ENCODE assay signal across 9 cellular contexts in genomic region chr14:59254146-59254910, GRCh38.
DNase-seq lines count a peak whose midpoint lies in the region; ATAC-seq, FAIRE-seq and TF ChIP-seq lines count a peak whose summit lies in the region.
"Had no signal": no experiment of that assay in that cellular context is flagged by ENCODE, and none has a peak within 500 bp of the region (broad histone marks: within the 10 kb centered on the region; RNA-seq: fewer than 3 reads in every experiment).

No MANE protein-coding gene starts in this region.

- DNase-seq in Daoy (ENCODE audit: low read depth) (peak; percentile 78), NCI-H446 treated with DMSO at 0.1 percent for 48 hours (lab: John Stamatoyannopoulos, UW) (peak; percentile 37), erythroblast (lab: John Stamatoyannopoulos, UW) (peak; percentile 2 to 10), pancreas (peak in 4 of 6 donors; percentile 59 to 83 (median 68)), immature natural killer cell (no peak)
- no peak for DNase-seq in activated naive CD4-positive, alpha-beta T cell treated with Interleukin-2 at 50 U/mL for 16 hours
- DNase-seq: activated naive CD8-positive, alpha-beta T cell treated with anti-CD3 and anti-CD28 coated beads, Interleukin-2, amount 10 ng/mL, durations not matched to agents 7 days and 5 days had no signal

- peaks cover 0 to 2% of the 10 kb centered on the region in 2 donors for H3K4me1 Mint-ChIP-seq in immature natural killer cell

- WGBS in pancreas, 2 donors = 15 to 17% methylated on average over 7 of the region's 7 CpGs

- H3K27ac Mint-ChIP-seq in immature natural killer cell = no peak overlapping the region
- H3K27ac Mint-ChIP-seq: activated naive CD8-positive, alpha-beta T cell treated with anti-CD3 and anti-CD28 coated beads, Interleukin-2, amount 10 ng/mL, durations not matched to agents 7 days and 5 days had no signal

- H3K9me3 Mint-ChIP-seq in immature natural killer cell = no peaks in the 10 kb centered on the region
- H3K9me3 Mint-ChIP-seq: activated naive CD8-positive, alpha-beta T cell treated with anti-CD3 and anti-CD28 coated beads, Interleukin-2, amount 10 ng/mL, durations not matched to agents 7 days and 5 days had no signal

- H3K27me3 ChIP-seq in pancreas = no peaks in the 10 kb centered on the region

- peaks cover 0 to 24% (median 13%) of the 10 kb centered on the region in 3 donors for H3K4me1 ChIP-seq in pancreas

- peak overlapping the region; percentile 24 to 78 (median 64) for H3K27ac ChIP-seq in pancreas

- peak; percentile 75 for FAIRE-seq in pancreas (lab: Jason Lieb, UNC)

- intact Hi-C loops in pancreas (cut with DNase I) = no loop called here

- no peak for TF ChIP-seq CTCF in pancreas (IDR thresholded peaks at IDR 0.05)

- H3K4me3 ChIP-seq in pancreas = no peak overlapping the region

- no peak overlapping the region for H3K4me3 Mint-ChIP-seq in immature natural killer cell
- H3K4me3 Mint-ChIP-seq: activated naive CD8-positive, alpha-beta T cell treated with anti-CD3 and anti-CD28 coated beads, Interleukin-2, amount 10 ng/mL, durations not matched to agents 7 days and 5 days had no signal

- ATAC-seq in pancreas = peak; percentile 90 to 94 (median 92)
- ATAC-seq in GM18907 (IDR thresholded peaks at IDR 0.05; ENCODE audit: unreplicated experiment) = no peak
- no peak for ATAC-seq in HG03460 (IDR thresholded peaks at IDR 0.05; ENCODE audit: unreplicated experiment)

- no peaks in the 10 kb centered on the region for H3K27me3 Mint-ChIP-seq in immature natural killer cell (ENCODE audit: low read depth in 3 of 3)
- H3K27me3 Mint-ChIP-seq: activated naive CD8-positive, alpha-beta T cell treated with anti-CD3 and anti-CD28 coated beads, Interleukin-2, amount 10 ng/mL, durations not matched to agents 7 days and 5 days had no signal

- no peaks in the 10 kb centered on the region for H3K36me3 ChIP-seq in pancreas

- no peaks in the 10 kb centered on the region for H3K9me3 ChIP-seq in pancreas

- TF ChIP-seq POLR2A in erythroblast (IDR thresholded peaks at IDR 0.05; ENCODE audit: low read length) = no peak

- H3K36me3 Mint-ChIP-seq in immature natural killer cell = peaks cover 0 to 10% (median 3%) of the 10 kb centered on the region in 3 donors

Comparison
In these comparisons a context has a peak if more than half of its experiments do, and no peak if none do; other contexts are left out.
1. DNase-seq: peak in Daoy (single experiment), NCI-H446 treated with DMSO at 0.1 percent for 48 hours (single experiment), erythroblast (2 of 2) and pancreas (4 of 6); none in activated naive CD4-positive, alpha-beta T cell treated with Interleukin-2 at 50 U/mL for 16 hours (single experiment) and immature natural killer cell (0 of 3).
2. ATAC-seq: peak in pancreas (4 of 4); none in GM18907 (single experiment) and HG03460 (single experiment).